ENCODE assay signal across 13 cellular contexts in genomic region chr2:197042613-197043248, GRCh38.
A peak's percentile ranks its signal among the peaks of the same experiment; 100 is the strongest.
DNase-seq lines count a peak whose midpoint lies in the region; ATAC-seq and TF ChIP-seq lines count a peak whose summit lies in the region.
"Had no signal": no experiment of that assay in that cellular context is flagged by ENCODE, and none has a peak within 500 bp of the region (broad histone marks: within the 10 kb centered on the region; RNA-seq: fewer than 3 reads in every experiment).

No MANE protein-coding gene starts in this region.

- no peaks in the 10 kb centered on the region for H3K36me3 ChIP-seq in CD8-positive, alpha-beta memory T cell (ENCODE audit: insufficient read depth, low read length)
- H3K36me3 ChIP-seq in hepatocyte (replicated peaks; ENCODE audit: insufficient read depth, low read depth): no peaks in the 10 kb centered on the region
- no peaks in the 10 kb centered on the region for H3K36me3 ChIP-seq in mammary epithelial cell (ENCODE audit: insufficient read depth, low read length)
- no peaks in the 10 kb centered on the region for H3K36me3 ChIP-seq in MG63
- H3K36me3 ChIP-seq in left ventricle myocardium inferior: no peaks in the 10 kb centered on the region

- H3K4me1 ChIP-seq in CD8-positive, alpha-beta memory T cell (ENCODE audit: insufficient read depth, low read length): no peaks in the 10 kb centered on the region
- H3K4me1 ChIP-seq in hepatocyte (ENCODE audit: insufficient read depth): no peaks in the 10 kb centered on the region
- no peaks in the 10 kb centered on the region for H3K4me1 ChIP-seq in mammary epithelial cell (ENCODE audit: insufficient read depth, low read length)
- H3K4me1 ChIP-seq in left ventricle myocardium inferior: no peaks in the 10 kb centered on the region
- H3K4me1 ChIP-seq: Caco-2 had no signal

- peak; percentile 56 for ATAC-seq in GM18511 (IDR thresholded peaks at IDR 0.05; ENCODE audit: unreplicated experiment)
- ATAC-seq in HG03045 (IDR thresholded peaks at IDR 0.05; ENCODE audit: unreplicated experiment): peak; percentile 67
- ATAC-seq: GM23338, SK-N-SH treated with all-trans-retinoic acid at 6 μM for 48 hours had no signal

- CTCF ChIA-PET in CD8-positive, alpha-beta memory T cell (lab: Charles Lee): no interaction called here
- CTCF ChIA-PET in mammary epithelial cell (lab: Charles Lee; ENCODE audit: low non-redundant PET): no interaction called here

- in situ Hi-C loops in mammary epithelial cell (cut with MboI; ENCODE audit: low sequenced_read_pairs in 2 of 2): no loop called here

- H3K4me3 Mint-ChIP-seq in CD8-positive, alpha-beta memory T cell: no peak overlapping the region
- H3K4me3 Mint-ChIP-seq in activated T-helper 1 cell treated with anti-CD3 and anti-CD28 coated beads, Interleukin-12 subunit alpha, Interleukin-12 subunit beta, Interleukin-2, Interleukin-4 antibody, amounts not matched to agents 30 ng/mL and 10 ng/mL and 1 ng/mL, durations not matched to agents 14 hours and 24 hours and 36 hours: no peak overlapping the region
- H3K4me3 Mint-ChIP-seq: GM23338, neural crest cell had no signal

- no peaks in the 10 kb centered on the region for H3K9me3 ChIP-seq in CD8-positive, alpha-beta memory T cell (ENCODE audit: low read length)
- H3K9me3 ChIP-seq in hepatocyte (ENCODE audit: low read depth) (no peaks in the 10 kb centered on the region), mammary epithelial cell (replicated peaks; ENCODE audit: insufficient read depth, low read length) (no peaks in the 10 kb centered on the region), MG63 (no peaks in the 10 kb centered on the region), left ventricle myocardium inferior (replicated peaks) (no peaks in the 10 kb centered on the region)
- H3K9me3 ChIP-seq: Caco-2 had no signal

- H3K27me3 Mint-ChIP-seq in CD8-positive, alpha-beta memory T cell: peaks cover 0 to 4% of the 10 kb centered on the region in 2 donors
- no peaks in the 10 kb centered on the region for H3K27me3 Mint-ChIP-seq in activated T-helper 1 cell treated with anti-CD3 and anti-CD28 coated beads, Interleukin-12 subunit alpha, Interleukin-12 subunit beta, Interleukin-2, Interleukin-4 antibody, amounts not matched to agents 30 ng/mL and 10 ng/mL and 1 ng/mL, durations not matched to agents 14 hours and 24 hours and 36 hours (ENCODE audit: insufficient read depth)

- H3K79me2 ChIP-seq in hepatocyte (no peaks in the 10 kb centered on the region), mammary epithelial cell (ENCODE audit: insufficient read depth, low read length) (no peaks in the 10 kb centered on the region)

- POLR2A ChIA-PET in CD8-positive, alpha-beta memory T cell (lab: Charles Lee): no interaction called here

- intact Hi-C loops in activated T-helper 1 cell treated with anti-CD3 and anti-CD28 coated beads, Interleukin-12 subunit alpha, Interleukin-12 subunit beta, Interleukin-2, Interleukin-4 antibody, amounts not matched to agents 30 ng/mL and 10 ng/mL and 1 ng/mL, durations not matched to agents 14 hours and 24 hours and 36 hours (cut with micrococcal nuclease): loop anchor here (2.0 kb wide), 1 partner anchor 18 kb away; no protein-coding TSS in a partner anchor
- intact Hi-C loops in mammary epithelial cell (cut with micrococcal nuclease): no loop called here
- intact Hi-C loops in left ventricle myocardium inferior (cut with micrococcal nuclease): no loop called here

- no peaks in the 10 kb centered on the region for H3K9me3 Mint-ChIP-seq in CD8-positive, alpha-beta memory T cell
- no peaks in the 10 kb centered on the region for H3K9me3 Mint-ChIP-seq in activated T-helper 1 cell treated with anti-CD3 and anti-CD28 coated beads, Interleukin-12 subunit alpha, Interleukin-12 subunit beta, Interleukin-2, Interleukin-4 antibody, amounts not matched to agents 30 ng/mL and 10 ng/mL and 1 ng/mL, durations not matched to agents 14 hours and 24 hours and 36 hours
- H3K9me3 Mint-ChIP-seq: GM23338, neural crest cell had no signal

- no peak overlapping the region for H3K9ac ChIP-seq in mammary epithelial cell (ENCODE audit: insufficient read depth, low read length)

- no peaks in the 10 kb centered on the region for H3K27me3 ChIP-seq in CD8-positive, alpha-beta memory T cell (ENCODE audit: insufficient read depth, low read length, poor library complexity, severe bottlenecking)
- H3K27me3 ChIP-seq in hepatocyte (no peaks in the 10 kb centered on the region), mammary epithelial cell (ENCODE audit: insufficient read depth, low read length) (no peaks in the 10 kb centered on the region), MG63 (no peaks in the 10 kb centered on the region), left ventricle myocardium inferior (ENCODE audit: low read depth) (no peaks in the 10 kb centered on the region)

- H3K9me2 ChIP-seq in hepatocyte (replicated peaks; ENCODE audit: insufficient read depth): no peaks in the 10 kb centered on the region

- no peak overlapping the region for H3K4me3 ChIP-seq in CD8-positive, alpha-beta memory T cell (ENCODE audit: low read length)
- H3K4me3 ChIP-seq in hepatocyte (no peak overlapping the region), mammary epithelial cell (replicated peaks in 1 of 3; ENCODE audit: insufficient read depth in 1 of 3, low read depth in 2 of 3, low read length in 3 of 3) (no peak overlapping the region), MG63 (no peak overlapping the region), left ventricle myocardium inferior (no peak overlapping the region)
- H3K4me3 ChIP-seq: GM23338 had no signal

- peaks cover 39 to 47% (median 47%) of the 10 kb centered on the region in 3 donors for H3K4me1 Mint-ChIP-seq in CD8-positive, alpha-beta memory T cell
- peaks cover 37% of the 10 kb centered on the region for H3K4me1 Mint-ChIP-seq in activated T-helper 1 cell treated with anti-CD3 and anti-CD28 coated beads, Interleukin-12 subunit alpha, Interleukin-12 subunit beta, Interleukin-2, Interleukin-4 antibody, amounts not matched to agents 30 ng/mL and 10 ng/mL and 1 ng/mL, durations not matched to agents 14 hours and 24 hours and 36 hours (ENCODE audit: low read depth)

- H4K20me1 ChIP-seq in hepatocyte (ENCODE audit: insufficient read depth, poor library complexity, severe bottlenecking) (no peaks in the 10 kb centered on the region), mammary epithelial cell (ENCODE audit: insufficient read depth, low read length) (no peaks in the 10 kb centered on the region)

- 76% methylated on average over 5 of the region's 5 CpGs for WGBS in hepatocyte (ENCODE audit: low lambda C conversion rate, missing lambda C conversion rate)
- WGBS in mammary epithelial cell (ENCODE audit: low coverage, missing lambda C conversion rate): 79% methylated on average over 5 of the region's 5 CpGs

- H3K27ac ChIP-seq in CD8-positive, alpha-beta memory T cell (ENCODE audit: low read depth, low read length): no peak overlapping the region
- H3K27ac ChIP-seq in hepatocyte (no peak overlapping the region), mammary epithelial cell (ENCODE audit: insufficient read depth, low read depth, low read length) (no peak overlapping the region), left ventricle myocardium inferior (replicated peaks) (no peak overlapping the region)

- no peak overlapping the region for H2AFZ ChIP-seq in hepatocyte
- no peak overlapping the region for H2AFZ ChIP-seq in mammary epithelial cell (ENCODE audit: low read depth, low read length)
- H2AFZ ChIP-seq: GM23338 had no signal

- H3K4me2 ChIP-seq in hepatocyte (no peak overlapping the region), mammary epithelial cell (ENCODE audit: insufficient read depth, low read depth, low read length) (no peak overlapping the region)
- H3K4me2 ChIP-seq: GM23338 had no signal

- peak overlapping the region; percentile 27 to 92 (median 76) for H3K27ac Mint-ChIP-seq in CD8-positive, alpha-beta memory T cell
- H3K27ac Mint-ChIP-seq in activated T-helper 1 cell treated with anti-CD3 and anti-CD28 coated beads, Interleukin-12 subunit alpha, Interleukin-12 subunit beta, Interleukin-2, Interleukin-4 antibody, amounts not matched to agents 30 ng/mL and 10 ng/mL and 1 ng/mL, durations not matched to agents 14 hours and 24 hours and 36 hours: no peak overlapping the region
- H3K27ac Mint-ChIP-seq: GM23338 had no signal

- DNase-seq in CD8-positive, alpha-beta memory T cell: no peak
- DNase-seq in activated T-helper 1 cell treated with anti-CD3 and anti-CD28 coated beads, Interleukin-12 subunit alpha, Interleukin-12 subunit beta, Interleukin-2, Interleukin-4 antibody, amounts not matched to agents 30 ng/mL and 10 ng/mL and 1 ng/mL, durations not matched to agents 14 hours and 24 hours and 36 hours (ENCODE audit: low spot score): peak; percentile 3
- DNase-seq in hepatocyte (ENCODE audit: low spot score) (no peak), mammary epithelial cell (no peak), MG63 (no peak), left ventricle myocardium inferior (no peak)
- DNase-seq: amniotic stem cell, Caco-2 had no signal

- dilution Hi-C loops in mammary epithelial cell (cut with HindIII; ENCODE audit: low sequenced_read_pairs): no loop called here

- no TSS peak for BruUV-seq in mammary epithelial cell (replicated peaks; lab: Mats Ljungman, UMichigan)

- peaks cover 5 to 68% (median 17%) of the 10 kb centered on the region in 3 donors for H3K36me3 Mint-ChIP-seq in CD8-positive, alpha-beta memory T cell
- peaks cover 41% of the 10 kb centered on the region for H3K36me3 Mint-ChIP-seq in activated T-helper 1 cell treated with anti-CD3 and anti-CD28 coated beads, Interleukin-12 subunit alpha, Interleukin-12 subunit beta, Interleukin-2, Interleukin-4 antibody, amounts not matched to agents 30 ng/mL and 10 ng/mL and 1 ng/mL, durations not matched to agents 14 hours and 24 hours and 36 hours (ENCODE audit: low read depth)

- TF ChIP-seq CTCF in hepatocyte (IDR thresholded peaks at IDR 0.05; ENCODE audit: poor library complexity): no peak
- TF ChIP-seq CTCF in mammary epithelial cell (conservative IDR thresholded peaks at IDR 0.05 in 1 of 2, IDR thresholded peaks at IDR 0.05 in 1 of 2; ENCODE audit: extremely low read depth in 1 of 2, insufficient read depth in 1 of 2, low read depth in 1 of 2, low read length in 2 of 2): no peak
- TF ChIP-seq CTCF in left ventricle myocardium inferior (IDR thresholded peaks at IDR 0.05; ENCODE audit: borderline replicate concordance): no peak
